ENCODE assay signal across 8 cellular contexts in the genomic region with DNA sequence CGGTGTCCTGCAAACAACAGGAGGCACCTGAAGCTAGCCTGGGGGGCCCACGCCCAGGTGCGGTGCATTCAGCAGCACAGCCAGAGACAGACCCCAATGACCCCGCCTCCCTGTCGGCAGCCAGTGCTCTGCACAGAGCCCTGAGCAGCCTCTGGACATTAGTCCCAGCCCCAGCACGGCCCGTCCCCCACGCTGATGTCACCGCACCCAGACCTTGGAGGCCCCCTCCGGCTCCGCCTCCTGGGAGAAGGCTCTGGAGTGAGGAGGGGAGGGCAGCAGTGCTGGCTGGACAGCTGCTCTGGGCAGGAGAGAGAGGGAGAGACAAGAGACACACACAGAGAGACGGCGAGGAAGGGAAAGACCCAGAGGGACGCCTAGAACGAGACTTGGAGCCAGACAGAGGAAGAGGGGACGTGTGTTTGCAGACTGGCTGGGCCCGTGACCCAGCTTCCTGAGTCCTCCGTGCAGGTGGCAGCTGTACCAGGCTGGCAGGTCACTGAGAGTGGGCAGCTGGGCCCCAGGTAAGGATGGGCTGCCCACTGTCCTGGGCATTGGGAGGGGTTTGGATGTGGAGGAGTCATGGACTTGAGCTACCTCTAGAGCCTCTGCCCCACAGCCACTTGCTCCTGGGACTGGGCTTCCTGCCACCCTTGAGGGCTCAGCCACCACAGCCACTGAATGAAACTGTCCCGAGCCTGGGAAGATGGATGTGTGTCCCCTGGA. TPM values are rescaled to one million over a fixed set of nuclear protein-coding genes. Genes with fewer than 3 reads are reported as not detected.
DNase-seq lines count a peak whose midpoint lies in the region; ATAC-seq and TF ChIP-seq lines count a peak whose summit lies in the region.

A gene (plus strand): TSS at position 278 of the 723 bp plus-strand sequence. CDS start 2,389 bp downstream, outside the sequence.

- DNase-seq in DMS53 treated with DMSO at 0.1 percent for 48 hours (lab: John Stamatoyannopoulos, UW; ENCODE audit: unreplicated experiment) (peak; percentile 97), NCI-H524 (lab: John Stamatoyannopoulos, UW) (peak; percentile 43 to 81), cardiac fibroblast (ENCODE audit: low read depth in 2 of 2) (peak in 1 of 2 donors; percentile 54), left kidney (ENCODE audit: low read depth, low spot score) (peak; percentile 97)
- DNase-seq in activated CD4-positive, CD25-positive, alpha-beta regulatory T cell (lab: John Stamatoyannopoulos, UW), result no peak

- ATAC-seq in GM19324 (IDR thresholded peaks at IDR 0.05; ENCODE audit: low FRiP score, unreplicated experiment), result no peak
- ATAC-seq in HG02678 (IDR thresholded peaks at IDR 0.05; ENCODE audit: unreplicated experiment), result no peak

- no peak for TF ChIP-seq CTCF in cardiac fibroblast (IDR thresholded peaks at IDR 0.05; ENCODE audit: low read depth, low read length)
- TF ChIP-seq CTCF in subcutaneous adipose tissue (IDR thresholded peaks at IDR 0.05; ENCODE audit: low read depth), result no peak

- H3K4me3 ChIP-seq in cardiac fibroblast (replicated peaks in 1 of 2; ENCODE audit: low read depth in 2 of 2, low read length in 2 of 2), result peak within 1 kb of the TSS; percentile 45 to 56

RNA-seq across cellular contexts. Expression of the gene that starts here (rescaled TPM):
- total RNA-seq in subcutaneous adipose tissue, result 10 to 100 TPM; 11.7 to 26.4 (median 17.7) TPM

Comparison
In these comparisons a context has a peak if more than half of its experiments do, and no peak if none do; other contexts are left out.
1. DNase-seq: peak in DMS53 treated with DMSO at 0.1 percent for 48 hours (single experiment), NCI-H524 (2 of 2) and left kidney (single experiment); none in activated CD4-positive, CD25-positive, alpha-beta regulatory T cell (0 of 4).